Comparison of ENCODE assay signal across 26 cellular contexts in genomic region chr3:65968996-65969395, GRCh38.
"Had no signal": no experiment of that assay in that cellular context is flagged by ENCODE, and none has a peak within 500 bp of the region (broad histone marks: within the 10 kb centered on the region; RNA-seq: fewer than 3 reads in every experiment).

No MANE protein-coding gene starts in this region.

- H3K27me3 ChIP-seq: esophagus muscularis mucosa, left lung, neural progenitor cell, stomach, thyroid gland, vagina had no signal

- ATAC-seq: left cardiac atrium; left lung; lower lobe of right lung; naive thymus-derived CD4-positive, alpha-beta T cell; sciatic nerve had no signal

- H3K27ac ChIP-seq: coronary artery, esophagus muscularis mucosa, left lung, lower lobe of right lung, neural progenitor cell, parathyroid adenoma, thyroid gland, vagina had no signal

- H3K4me3 ChIP-seq: coronary artery, esophagus muscularis mucosa, left lung, lower lobe of right lung, neural progenitor cell, smooth muscle cell, stomach, thyroid gland, vagina had no signal

- H2AFZ ChIP-seq: neural progenitor cell, parathyroid adenoma had no signal

- H3K9me3 Mint-ChIP-seq: nephron had no signal

- H3K9me3 ChIP-seq: esophagus muscularis mucosa, left lung, lower lobe of right lung, stomach, thyroid gland, vagina had no signal

- H3K4me1 ChIP-seq: parathyroid adenoma had no signal

- DNase-seq: dermis blood vessel endothelial cell; effector memory CD4-positive, alpha-beta T cell; foreskin melanocyte; kidney; left cardiac atrium; left lung; lower lobe of right lung; midbrain; naive thymus-derived CD4-positive, alpha-beta T cell; stimulated activated CD4-positive, alpha-beta T cell treated with anti-CD3 and anti-CD28 coated beads, Interleukin-12 subunit alpha, Interleukin-12 subunit beta, amount 100 ng/mL, for 4 hours; stimulated activated CD4-positive, alpha-beta T cell treated with anti-CD3 and anti-CD28 coated beads, Interleukin-1b, Interleukin-23, amount 100 ng/mL, for 48 hours; stimulated activated CD4-positive, alpha-beta T cell treated with anti-CD3 and anti-CD28 coated beads, Interleukin-4, amount 100 ng/mL, for 1 hour; stimulated activated CD8-positive, alpha-beta memory T cell treated with anti-CD3 and anti-CD28 coated beads, Interleukin-4, amount 100 ng/mL, for 48 hours; stimulated activated naive CD4-positive, alpha-beta T cell; stomach; thyroid gland; trophoblast cell had no signal

- H3K4me3 Mint-ChIP-seq: naive thymus-derived CD4-positive, alpha-beta T cell; nephron; neural progenitor cell had no signal

- H3K36me3 Mint-ChIP-seq: naive thymus-derived CD4-positive, alpha-beta T cell; neural progenitor cell had no signal

- H3K36me3 ChIP-seq: esophagus muscularis mucosa, left lung, lower lobe of right lung, neural progenitor cell, stomach, thyroid gland, vagina had no signal

- H3K27ac Mint-ChIP-seq: naive thymus-derived CD4-positive, alpha-beta T cell; nephron; neural progenitor cell; progenitor cell of endocrine pancreas had no signal

- H3K9ac ChIP-seq: neural progenitor cell, parathyroid adenoma had no signal

- H3K4me2 ChIP-seq: neural progenitor cell, smooth muscle cell had no signal

- H3K27me3 Mint-ChIP-seq: progenitor cell of endocrine pancreas had no signal
